8 cellular contexts compared by ENCODE assay signal in the genomic region with DNA sequence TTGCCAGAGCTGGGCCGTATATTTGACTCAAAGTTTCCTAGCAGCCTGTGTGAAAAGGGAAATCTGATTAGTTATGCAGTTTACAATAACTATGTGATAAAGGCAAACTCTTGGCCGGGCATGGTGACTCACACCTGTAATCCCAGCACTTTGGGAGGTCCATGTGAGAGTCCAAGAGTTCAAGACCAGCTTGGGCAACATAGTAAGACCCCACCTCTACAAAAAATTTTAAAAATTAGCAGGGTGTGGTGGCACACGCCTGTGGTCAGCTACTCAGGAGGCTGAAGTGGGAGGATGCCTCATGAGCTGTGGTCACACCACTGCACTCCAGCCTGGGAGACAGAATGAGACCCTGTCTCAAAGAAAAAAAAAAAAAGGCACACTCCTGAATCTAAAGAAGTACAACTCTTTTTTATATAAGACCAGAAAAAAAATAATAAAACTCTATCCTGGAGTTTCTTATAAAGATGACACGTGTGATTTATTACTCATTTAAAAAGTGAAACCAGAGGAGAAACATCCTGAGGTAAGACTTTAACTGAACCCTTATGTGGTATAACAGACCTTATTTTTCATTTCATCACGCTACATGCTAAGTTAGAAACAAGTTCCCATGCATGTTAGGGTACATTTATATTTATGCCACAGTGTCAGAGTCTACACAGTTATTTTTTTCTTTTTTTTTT. TPM values are rescaled to one million over a fixed set of nuclear protein-coding genes. Genes with fewer than 3 reads are reported as not detected.
DNase-seq lines count a peak whose midpoint lies in the region; ATAC-seq and TF ChIP-seq lines count a peak whose summit lies in the region.

No MANE protein-coding gene starts in this region.

- in situ Hi-C loops in gastrocnemius medialis (cut with MboI; ENCODE audit: low sequenced_read_pairs in 4 of 4): no loop called here

- TF ChIP-seq CTCF in RWPE2 (IDR thresholded peaks at IDR 0.05; ENCODE audit: poor library complexity, severe bottlenecking) (no peak), gastrocnemius medialis (IDR thresholded peaks at IDR 0.05 in 4 of 5, conservative IDR thresholded peaks at IDR 0.05 in 1 of 5) (no peak)

- DNase-seq in RWPE2 (ENCODE audit: low spot score) (no peak), epithelial cell of prostate (ENCODE audit: low read depth, low spot score) (no peak), left ventricle myocardium superior (no peak), gastrocnemius medialis (no peak), NCI-H187 treated with DMSO at 0.1 percent for 48 hours (lab: John Stamatoyannopoulos, UW) (no peak), NCI-H1048 (lab: John Stamatoyannopoulos, UW) (no peak)

- H3K4me1 ChIP-seq in RWPE2 (ENCODE audit: insufficient read depth, poor library complexity, severe bottlenecking) (peaks cover 11% of the 10 kb centered on the region), gastrocnemius medialis (no peaks in the 10 kb centered on the region)

- intact Hi-C loops in left ventricle myocardium superior (cut with micrococcal nuclease) (no loop called here), gastrocnemius medialis (cut with DNase I; ENCODE audit: low total_unique reads) (no loop called here)

- no peak overlapping the region for H3K4me3 ChIP-seq in RWPE2 (ENCODE audit: severe bottlenecking)
- H3K4me3 ChIP-seq in gastrocnemius medialis: no peak overlapping the region

- H3K27me3 ChIP-seq in RWPE2 (ENCODE audit: insufficient read depth, poor library complexity, severe bottlenecking): no peaks in the 10 kb centered on the region
- no peaks in the 10 kb centered on the region for H3K27me3 ChIP-seq in gastrocnemius medialis

- H3K36me3 ChIP-seq in RWPE2 (ENCODE audit: low read depth) (no peaks in the 10 kb centered on the region; the same call in 1 of the 2 replicates), gastrocnemius medialis (no peaks in the 10 kb centered on the region)

- TF ChIP-seq POLR2A in gastrocnemius medialis (IDR thresholded peaks at IDR 0.05): no peak

- peak overlapping the region; percentile 31 for H3K27ac ChIP-seq in RWPE2 (ENCODE audit: poor library complexity, severe bottlenecking)
- peak overlapping the region; percentile 24 for H3K27ac ChIP-seq in epithelial cell of prostate
- no peak overlapping the region for H3K27ac ChIP-seq in gastrocnemius medialis

- ATAC-seq in GM18499 (IDR thresholded peaks at IDR 0.05; ENCODE audit: insufficient read depth, unreplicated experiment) (peak; percentile 31), HG02759 (IDR thresholded peaks at IDR 0.05; ENCODE audit: unreplicated experiment) (peak; percentile 32), RWPE2 (ENCODE audit: low read depth) (peak; percentile 72; the same call in 2 of the 3 replicates), left ventricle myocardium superior (no peak), gastrocnemius medialis (no peak)

- H3K9me3 ChIP-seq in RWPE2 (ENCODE audit: severe bottlenecking) (no peaks in the 10 kb centered on the region), gastrocnemius medialis (no peaks in the 10 kb centered on the region)

RNA-seq across cellular contexts. Expression of gene KCMF1, which starts 32.6 kb away (rescaled TPM):
- total RNA-seq in left ventricle myocardium superior (94.3 TPM), gastrocnemius medialis (100 to 1,000 TPM; 158 to 178 (median 165) TPM)

RNA-seq across cellular contexts. Expression of gene TMSB10, which starts 32.9 kb away (rescaled TPM):
- total RNA-seq in left ventricle myocardium superior: 450 TPM
- 100 to 1,000 TPM; 329 to 954 (median 486) TPM for total RNA-seq in gastrocnemius medialis

RNA-seq across cellular contexts. Expression of gene TRABD2A, which starts 57.5 kb away (rescaled TPM):
- 0.62 TPM for total RNA-seq in left ventricle myocardium superior
- under 1 TPM; 0.27 to 0.97 (median 0.64) TPM for total RNA-seq in gastrocnemius medialis

Comparison
In these comparisons a context has a peak if more than half of its experiments do, and no peak if none do; other contexts are left out.
1. ATAC-seq: peak in GM18499 (single experiment), HG02759 (single experiment) and RWPE2 (single experiment); none in left ventricle myocardium superior (single experiment) and gastrocnemius medialis (0 of 2).
2. H3K27ac ChIP-seq: peak in RWPE2 (single experiment) and epithelial cell of prostate (single experiment); none in gastrocnemius medialis (0 of 4).